20 cellular contexts compared by ENCODE assay signal in genomic region chr7:1946025-1946424, GRCh38.
"Had no signal": no experiment of that assay in that cellular context is flagged by ENCODE, and none has a peak within 500 bp of the region (broad histone marks: within the 10 kb centered on the region; RNA-seq: fewer than 3 reads in every experiment).

No MANE protein-coding gene starts in this region.

- H3K9me3 ChIP-seq: ovary, tibial nerve, uterus had no signal

- ATAC-seq: activated CD8-positive, alpha-beta T cell treated with anti-CD3 and anti-CD28 coated beads for 36 hours; activated T-helper 17 cell treated with anti-CD3 and anti-CD28 coated beads, Interleukin-2, amount 50 U/mL, for 72 hours; stimulated activated naive CD8-positive, alpha-beta T cell treated with anti-CD3 and anti-CD28 coated beads, Interleukin-15, Interleukin-2, amounts not matched to agents 100 U/mL and 50 U/mL, for 24 hours had no signal

- H3K4me3 ChIP-seq: cardiac muscle cell, ovary, tibial nerve, uterus had no signal

- H3K27me3 Mint-ChIP-seq: activated CD4-positive, alpha-beta T cell treated with anti-CD3 and anti-CD28 coated beads, Interleukin-2, amount 10 ng/mL, durations not matched to agents 24 days and 14 days; activated CD8-positive, alpha-beta T cell treated with anti-CD3 and anti-CD28 coated beads for 36 hours; activated T-helper 17 cell treated with anti-CD3 and anti-CD28 coated beads, Interleukin-2, amount 50 U/mL, for 72 hours; memory B cell; naive B cell had no signal

- H3K36me3 ChIP-seq: cardiac muscle cell, ovary, uterus had no signal

- H3K4me3 Mint-ChIP-seq: activated CD4-positive, alpha-beta T cell treated with anti-CD3 and anti-CD28 coated beads, Interleukin-2, amount 10 ng/mL, durations not matched to agents 24 days and 14 days; activated CD8-positive, alpha-beta T cell treated with anti-CD3 and anti-CD28 coated beads for 36 hours; activated naive CD8-positive, alpha-beta T cell treated with anti-CD3 and anti-CD28 coated beads for 36 hours; activated T-helper 17 cell treated with anti-CD3 and anti-CD28 coated beads, Interleukin-2, amount 50 U/mL, for 72 hours; endodermal cell; memory B cell; naive B cell had no signal

- H3K27ac Mint-ChIP-seq: activated CD4-positive, alpha-beta T cell treated with anti-CD3 and anti-CD28 coated beads, Interleukin-2, amount 10 ng/mL, durations not matched to agents 24 days and 14 days; activated CD8-positive, alpha-beta T cell treated with anti-CD3 and anti-CD28 coated beads for 36 hours; activated naive CD8-positive, alpha-beta T cell treated with anti-CD3 and anti-CD28 coated beads for 36 hours; activated T-helper 17 cell treated with anti-CD3 and anti-CD28 coated beads, Interleukin-2, amount 50 U/mL, for 72 hours; endodermal cell; memory B cell had no signal

- H3K27ac ChIP-seq: cardiac muscle cell, epithelial cell of prostate, ovary, tibial nerve, uterus had no signal

- FAIRE-seq: islet of Langerhans had no signal

- H3K36me3 Mint-ChIP-seq: naive B cell had no signal

- H3K4me1 ChIP-seq: uterus had no signal

- H3K9me3 Mint-ChIP-seq: activated CD4-positive, alpha-beta T cell treated with anti-CD3 and anti-CD28 coated beads, Interleukin-2, amount 10 ng/mL, durations not matched to agents 24 days and 14 days; activated CD8-positive, alpha-beta T cell treated with anti-CD3 and anti-CD28 coated beads for 36 hours; activated naive CD8-positive, alpha-beta T cell treated with anti-CD3 and anti-CD28 coated beads for 36 hours; activated T-helper 17 cell treated with anti-CD3 and anti-CD28 coated beads, Interleukin-2, amount 50 U/mL, for 72 hours; endodermal cell; memory B cell; naive B cell had no signal

- H3K27me3 ChIP-seq: cardiac muscle cell, ovary, tibial nerve, uterus had no signal

- DNase-seq: activated CD4-positive, alpha-beta T cell treated with anti-CD3 and anti-CD28 coated beads, Interleukin-2, amount 10 ng/mL, durations not matched to agents 24 days and 14 days; activated CD8-positive, alpha-beta T cell treated with anti-CD3 and anti-CD28 coated beads for 36 hours; activated naive CD4-positive, alpha-beta T cell; activated naive CD8-positive, alpha-beta T cell treated with anti-CD3 and anti-CD28 coated beads for 36 hours; activated T-cell treated with anti-CD3 and anti-CD28 coated beads, Interleukin-2, amount 50 U/mL, for 1 hour; amniotic stem cell; endodermal cell; foreskin fibroblast; hippocampal formation; naive B cell; stimulated activated naive CD8-positive, alpha-beta T cell treated with anti-CD3 and anti-CD28 coated beads, Interleukin-15, Interleukin-2, amounts not matched to agents 100 U/mL and 50 U/mL, for 24 hours; T1000; uterus had no signal
